Comparison of ENCODE assay signal across 1 cellular context in the genomic region with DNA sequence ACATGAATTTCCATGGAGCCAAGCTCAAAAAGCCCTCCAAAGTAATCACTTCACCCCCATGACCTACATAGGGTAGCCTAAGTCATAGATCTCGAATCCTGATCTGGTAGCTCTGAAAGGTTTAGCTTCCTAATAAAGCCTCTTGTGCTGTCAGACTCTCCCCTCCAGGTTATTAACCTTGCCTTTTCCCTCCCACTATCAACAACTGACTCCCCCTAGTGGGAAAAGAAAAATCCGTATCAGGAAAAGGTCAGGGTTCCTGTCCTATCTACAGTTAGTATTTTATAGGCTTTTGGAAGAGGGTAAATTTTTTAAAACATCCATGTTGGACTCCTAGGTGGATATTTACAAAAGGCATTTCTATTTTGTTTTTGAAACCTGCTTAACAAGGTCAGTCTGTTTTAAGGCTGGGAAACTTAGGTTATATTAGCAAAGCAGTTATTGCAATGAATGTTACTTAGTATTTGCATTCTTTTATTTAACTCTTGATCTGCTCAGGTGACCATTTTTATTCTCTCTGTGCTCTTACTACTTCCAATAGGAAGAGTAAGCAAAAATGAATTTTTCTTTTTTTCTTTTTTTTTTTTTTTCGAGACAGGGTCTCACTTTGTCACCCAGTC.
TF ChIP-seq lines count a peak whose summit lies in the region.

No MANE protein-coding gene starts in this region.

TF ChIP-seq in GM23338, 12 proteins besides CTCF, POLR2A, EP300 and RAD21 (continued from another document):
- TF ChIP-seq, protein P1, sequence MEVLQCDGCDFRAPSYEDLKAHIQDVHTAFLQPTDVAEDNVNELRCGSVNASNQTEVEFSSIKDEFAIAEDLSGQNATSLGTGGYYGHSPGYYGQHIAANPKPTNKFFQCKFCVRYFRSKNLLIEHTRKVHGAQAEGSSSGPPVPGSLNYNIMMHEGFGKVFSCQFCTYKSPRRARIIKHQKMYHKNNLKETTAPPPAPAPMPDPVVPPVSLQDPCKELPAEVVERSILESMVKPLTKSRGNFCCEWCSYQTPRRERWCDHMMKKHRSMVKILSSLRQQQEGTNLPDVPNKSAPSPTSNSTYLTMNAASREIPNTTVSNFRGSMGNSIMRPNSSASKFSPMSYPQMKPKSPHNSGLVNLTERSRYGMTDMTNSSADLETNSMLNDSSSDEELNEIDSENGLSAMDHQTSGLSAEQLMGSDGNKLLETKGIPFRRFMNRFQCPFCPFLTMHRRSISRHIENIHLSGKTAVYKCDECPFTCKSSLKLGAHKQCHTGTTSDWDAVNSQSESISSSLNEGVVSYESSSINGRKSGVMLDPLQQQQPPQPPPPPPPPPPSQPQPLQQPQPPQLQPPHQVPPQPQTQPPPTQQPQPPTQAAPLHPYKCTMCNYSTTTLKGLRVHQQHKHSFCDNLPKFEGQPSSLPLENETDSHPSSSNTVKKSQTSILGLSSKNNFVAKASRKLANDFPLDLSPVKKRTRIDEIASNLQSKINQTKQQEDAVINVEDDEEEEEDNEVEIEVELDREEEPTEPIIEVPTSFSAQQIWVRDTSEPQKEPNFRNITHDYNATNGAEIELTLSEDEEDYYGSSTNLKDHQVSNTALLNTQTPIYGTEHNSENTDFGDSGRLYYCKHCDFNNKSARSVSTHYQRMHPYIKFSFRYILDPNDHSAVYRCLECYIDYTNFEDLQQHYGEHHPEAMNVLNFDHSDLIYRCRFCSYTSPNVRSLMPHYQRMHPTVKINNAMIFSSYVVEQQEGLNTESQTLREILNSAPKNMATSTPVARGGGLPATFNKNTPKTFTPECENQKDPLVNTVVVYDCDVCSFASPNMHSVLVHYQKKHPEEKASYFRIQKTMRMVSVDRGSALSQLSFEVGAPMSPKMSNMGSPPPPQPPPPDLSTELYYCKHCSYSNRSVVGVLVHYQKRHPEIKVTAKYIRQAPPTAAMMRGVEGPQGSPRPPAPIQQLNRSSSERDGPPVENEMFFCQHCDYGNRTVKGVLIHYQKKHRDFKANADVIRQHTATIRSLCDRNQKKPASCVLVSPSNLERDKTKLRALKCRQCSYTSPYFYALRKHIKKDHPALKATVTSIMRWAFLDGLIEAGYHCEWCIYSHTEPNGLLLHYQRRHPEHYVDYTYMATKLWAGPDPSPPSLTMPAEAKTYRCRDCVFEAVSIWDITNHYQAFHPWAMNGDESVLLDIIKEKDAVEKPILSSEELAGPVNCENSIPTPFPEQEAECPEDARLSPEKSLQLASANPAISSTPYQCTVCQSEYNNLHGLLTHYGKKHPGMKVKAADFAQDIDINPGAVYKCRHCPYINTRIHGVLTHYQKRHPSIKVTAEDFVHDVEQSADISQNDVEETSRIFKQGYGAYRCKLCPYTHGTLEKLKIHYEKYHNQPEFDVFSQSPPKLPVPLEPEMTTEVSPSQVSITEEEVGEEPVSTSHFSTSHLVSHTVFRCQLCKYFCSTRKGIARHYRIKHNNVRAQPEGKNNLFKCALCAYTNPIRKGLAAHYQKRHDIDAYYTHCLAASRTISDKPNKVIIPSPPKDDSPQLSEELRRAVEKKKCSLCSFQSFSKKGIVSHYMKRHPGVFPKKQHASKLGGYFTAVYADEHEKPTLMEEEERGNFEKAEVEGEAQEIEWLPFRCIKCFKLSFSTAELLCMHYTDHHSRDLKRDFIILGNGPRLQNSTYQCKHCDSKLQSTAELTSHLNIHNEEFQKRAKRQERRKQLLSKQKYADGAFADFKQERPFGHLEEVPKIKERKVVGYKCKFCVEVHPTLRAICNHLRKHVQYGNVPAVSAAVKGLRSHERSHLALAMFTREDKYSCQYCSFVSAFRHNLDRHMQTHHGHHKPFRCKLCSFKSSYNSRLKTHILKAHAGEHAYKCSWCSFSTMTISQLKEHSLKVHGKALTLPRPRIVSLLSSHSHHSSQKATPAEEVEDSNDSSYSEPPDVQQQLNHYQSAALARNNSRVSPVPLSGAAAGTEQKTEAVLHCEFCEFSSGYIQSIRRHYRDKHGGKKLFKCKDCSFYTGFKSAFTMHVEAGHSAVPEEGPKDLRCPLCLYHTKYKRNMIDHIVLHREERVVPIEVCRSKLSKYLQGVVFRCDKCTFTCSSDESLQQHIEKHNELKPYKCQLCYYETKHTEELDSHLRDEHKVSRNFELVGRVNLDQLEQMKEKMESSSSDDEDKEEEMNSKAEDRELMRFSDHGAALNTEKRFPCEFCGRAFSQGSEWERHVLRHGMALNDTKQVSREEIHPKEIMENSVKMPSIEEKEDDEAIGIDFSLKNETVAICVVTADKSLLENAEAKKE (CRISPR knock-in tag; IDR thresholded peaks at IDR 0.05): no peak
- TF ChIP-seq POLR2AphosphoS5 (IDR thresholded peaks at IDR 0.05; ENCODE audit: low read depth): no peak
